ENCODE assay signal across 1 cellular context in genomic region chr16:67173808-67174705, GRCh38.
TF ChIP-seq lines count a peak whose summit lies in the region.

No MANE protein-coding gene starts in this region.

TF ChIP-seq in HepG2, 621 proteins besides CTCF, POLR2A, EP300 and RAD21 (continued from another document and continues in another):
- TF ChIP-seq, protein P1, sequence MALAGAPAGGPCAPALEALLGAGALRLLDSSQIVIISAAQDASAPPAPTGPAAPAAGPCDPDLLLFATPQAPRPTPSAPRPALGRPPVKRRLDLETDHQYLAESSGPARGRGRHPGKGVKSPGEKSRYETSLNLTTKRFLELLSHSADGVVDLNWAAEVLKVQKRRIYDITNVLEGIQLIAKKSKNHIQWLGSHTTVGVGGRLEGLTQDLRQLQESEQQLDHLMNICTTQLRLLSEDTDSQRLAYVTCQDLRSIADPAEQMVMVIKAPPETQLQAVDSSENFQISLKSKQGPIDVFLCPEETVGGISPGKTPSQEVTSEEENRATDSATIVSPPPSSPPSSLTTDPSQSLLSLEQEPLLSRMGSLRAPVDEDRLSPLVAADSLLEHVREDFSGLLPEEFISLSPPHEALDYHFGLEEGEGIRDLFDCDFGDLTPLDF (CRISPR knock-in tag; IDR thresholded peaks at IDR 0.05): no peak; the same call in 1 of the 2 replicates
- TF ChIP-seq CEBPG (CRISPR knock-in tag; IDR thresholded peaks at IDR 0.05) (peak; percentile 42), SETDB1 (CRISPR knock-in tag; IDR thresholded peaks at IDR 0.05; ENCODE audit: borderline replicate concordance) (no peak), CREB1 (IDR thresholded peaks at IDR 0.05) (peak; percentile 47; the same call in 1 of the 2 replicates), CREB1 (CRISPR knock-in tag; IDR thresholded peaks at IDR 0.05) (no peak), ZMYM2 (CRISPR knock-in tag; IDR thresholded peaks at IDR 0.05) (peak; percentile 52; the same call in 1 of the 2 replicates), ZNF44 (CRISPR knock-in tag; IDR thresholded peaks at IDR 0.05) (peak; percentile 94; the same call in 1 of the 2 replicates), ZNF629 (CRISPR knock-in tag; conservative IDR thresholded peaks at IDR 0.05) (0 out of 2 replicates have a peak, but pooled peaks have one; percentile 34), ZKSCAN5 (CRISPR knock-in tag; IDR thresholded peaks at IDR 0.05) (no peak), ZNF382 (CRISPR knock-in tag; IDR thresholded peaks at IDR 0.05; ENCODE audit: borderline replicate concordance) (no peak), NFIC (IDR thresholded peaks at IDR 0.05; ENCODE audit: low read length) (no peak), ZNF569 (CRISPR knock-in tag; IDR thresholded peaks at IDR 0.05; ENCODE audit: borderline replicate concordance) (no peak), CENPT (CRISPR knock-in tag; IDR thresholded peaks at IDR 0.05; ENCODE audit: low read depth) (peak; percentile 98), YY1 (IDR thresholded peaks at IDR 0.05; ENCODE audit: insufficient read depth, insufficient replicate concordance, low read depth, low read length) (peak; percentile 48), NFKBIZ (CRISPR knock-in tag; IDR thresholded peaks at IDR 0.05) (0 out of 2 replicates have a peak, but pooled peaks have one; percentile 52), ARNT2 (CRISPR knock-in tag; IDR thresholded peaks at IDR 0.05; ENCODE audit: low read depth) (peak; percentile 99), NR2F6 (IDR thresholded peaks at IDR 0.05) (no peak), NR2F6 (CRISPR knock-in tag; IDR thresholded peaks at IDR 0.05) (peak; percentile 75; the same call in 1 of the 2 replicates), ZNF558 (CRISPR knock-in tag; IDR thresholded peaks at IDR 0.05; ENCODE audit: borderline replicate concordance) (peak; percentile 42; the same call in 1 of the 2 replicates), ZNF562 (CRISPR knock-in tag; IDR thresholded peaks at IDR 0.05; ENCODE audit: borderline replicate concordance) (no peak), TARDBP (CRISPR knock-in tag; IDR thresholded peaks at IDR 0.05) (peak; percentile 91), MED13 (CRISPR knock-in tag; IDR thresholded peaks at IDR 0.05) (no peak), BORCS8-MEF2B (CRISPR knock-in tag; IDR thresholded peaks at IDR 0.05) (peak; percentile 96), MLLT10 (CRISPR knock-in tag; IDR thresholded peaks at IDR 0.05) (no peak), TBP (CRISPR knock-in tag; IDR thresholded peaks at IDR 0.05) (no peak), REL (CRISPR knock-in tag; conservative IDR thresholded peaks at IDR 0.05) (peak; percentile 94), ZNF121 (CRISPR knock-in tag; IDR thresholded peaks at IDR 0.05) (peak; percentile 99), TOE1 (CRISPR knock-in tag; IDR thresholded peaks at IDR 0.05) (0 out of 2 replicates have a peak, but pooled peaks have one; percentile 51), ZNF180 (CRISPR knock-in tag; IDR thresholded peaks at IDR 0.05; ENCODE audit: borderline replicate concordance, low read depth) (no peak), STAT5B (CRISPR knock-in tag; IDR thresholded peaks at IDR 0.05) (peak; percentile 18; the same call in 1 of the 2 replicates), SOX13 (IDR thresholded peaks at IDR 0.05) (no peak), SOX13 (CRISPR knock-in tag; conservative IDR thresholded peaks at IDR 0.05 in 1 of 2, IDR thresholded peaks at IDR 0.05 in 1 of 2) (peak in 1 of 2 experiments; percentile 75; a peak in 1 of 4 replicates), ZEB1 (IDR thresholded peaks at IDR 0.05; ENCODE audit: insufficient replicate concordance, low read depth) (no peak), SUZ12 (IDR thresholded peaks at IDR 0.05; ENCODE audit: low read depth, low read length) (no peak), HDAC1 (CRISPR knock-in tag; IDR thresholded peaks at IDR 0.05) (peak; percentile 96), ZSCAN9 (CRISPR knock-in tag; IDR thresholded peaks at IDR 0.05; ENCODE audit: borderline replicate concordance) (peak; percentile 82; the same call in 1 of the 2 replicates), NPAS2 (CRISPR knock-in tag; IDR thresholded peaks at IDR 0.05; ENCODE audit: borderline replicate concordance) (no peak), DR1 (CRISPR knock-in tag; IDR thresholded peaks at IDR 0.05) (no peak), HNRNPK (IDR thresholded peaks at IDR 0.05; ENCODE audit: low read depth, low read length, poor library complexity, severe bottlenecking) (peak; percentile 89), MXD1 (CRISPR knock-in tag; IDR thresholded peaks at IDR 0.05) (peak; percentile 93), ZSCAN31 (CRISPR knock-in tag; IDR thresholded peaks at IDR 0.05; ENCODE audit: low read depth) (peak; percentile 96), ZNF713 (CRISPR knock-in tag; IDR thresholded peaks at IDR 0.05) (0 out of 2 replicates have a peak, but pooled peaks have one; percentile 87), ZGPAT (CRISPR knock-in tag; IDR thresholded peaks at IDR 0.05) (peak; percentile 92), CBX2 (IDR thresholded peaks at IDR 0.05; ENCODE audit: low read depth, low read length) (no peak), CBX2 (CRISPR knock-in tag; IDR thresholded peaks at IDR 0.05; ENCODE audit: low read depth) (peak; percentile 97), ZNF124 (CRISPR knock-in tag; IDR thresholded peaks at IDR 0.05) (peak; percentile 81), MYC (CRISPR knock-in tag; IDR thresholded peaks at IDR 0.05; ENCODE audit: borderline replicate concordance) (peak; percentile 94; the same call in 1 of the 2 replicates), SRF (IDR thresholded peaks at IDR 0.05; ENCODE audit: low read depth, low read length) (no peak), SATB2 (CRISPR knock-in tag; IDR thresholded peaks at IDR 0.05) (no peak; the same call in 1 of the 2 replicates), KAT7 (CRISPR knock-in tag; IDR thresholded peaks at IDR 0.05; ENCODE audit: borderline replicate concordance) (peak; percentile 53; the same call in 1 of the 2 replicates), MTA1 (CRISPR knock-in tag; IDR thresholded peaks at IDR 0.05; ENCODE audit: borderline replicate concordance) (peak; percentile 97; the same call in 1 of the 2 replicates), POLR2G (IDR thresholded peaks at IDR 0.05; ENCODE audit: low read depth, low read length) (peak; percentile 83), ZNF737 (CRISPR knock-in tag; IDR thresholded peaks at IDR 0.05; ENCODE audit: borderline replicate concordance) (peak; percentile 88; the same call in 1 of the 2 replicates), FLYWCH1 (CRISPR knock-in tag; IDR thresholded peaks at IDR 0.05) (no peak), HOXA5 (CRISPR knock-in tag; IDR thresholded peaks at IDR 0.05) (no peak), ZNF20 (CRISPR knock-in tag; IDR thresholded peaks at IDR 0.05) (no peak)
- TF ChIP-seq, protein P2, sequence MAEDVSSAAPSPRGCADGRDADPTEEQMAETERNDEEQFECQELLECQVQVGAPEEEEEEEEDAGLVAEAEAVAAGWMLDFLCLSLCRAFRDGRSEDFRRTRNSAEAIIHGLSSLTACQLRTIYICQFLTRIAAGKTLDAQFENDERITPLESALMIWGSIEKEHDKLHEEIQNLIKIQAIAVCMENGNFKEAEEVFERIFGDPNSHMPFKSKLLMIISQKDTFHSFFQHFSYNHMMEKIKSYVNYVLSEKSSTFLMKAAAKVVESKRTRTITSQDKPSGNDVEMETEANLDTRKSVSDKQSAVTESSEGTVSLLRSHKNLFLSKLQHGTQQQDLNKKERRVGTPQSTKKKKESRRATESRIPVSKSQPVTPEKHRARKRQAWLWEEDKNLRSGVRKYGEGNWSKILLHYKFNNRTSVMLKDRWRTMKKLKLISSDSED (CRISPR knock-in tag; IDR thresholded peaks at IDR 0.05): no peak
- TF ChIP-seq, protein P3, sequence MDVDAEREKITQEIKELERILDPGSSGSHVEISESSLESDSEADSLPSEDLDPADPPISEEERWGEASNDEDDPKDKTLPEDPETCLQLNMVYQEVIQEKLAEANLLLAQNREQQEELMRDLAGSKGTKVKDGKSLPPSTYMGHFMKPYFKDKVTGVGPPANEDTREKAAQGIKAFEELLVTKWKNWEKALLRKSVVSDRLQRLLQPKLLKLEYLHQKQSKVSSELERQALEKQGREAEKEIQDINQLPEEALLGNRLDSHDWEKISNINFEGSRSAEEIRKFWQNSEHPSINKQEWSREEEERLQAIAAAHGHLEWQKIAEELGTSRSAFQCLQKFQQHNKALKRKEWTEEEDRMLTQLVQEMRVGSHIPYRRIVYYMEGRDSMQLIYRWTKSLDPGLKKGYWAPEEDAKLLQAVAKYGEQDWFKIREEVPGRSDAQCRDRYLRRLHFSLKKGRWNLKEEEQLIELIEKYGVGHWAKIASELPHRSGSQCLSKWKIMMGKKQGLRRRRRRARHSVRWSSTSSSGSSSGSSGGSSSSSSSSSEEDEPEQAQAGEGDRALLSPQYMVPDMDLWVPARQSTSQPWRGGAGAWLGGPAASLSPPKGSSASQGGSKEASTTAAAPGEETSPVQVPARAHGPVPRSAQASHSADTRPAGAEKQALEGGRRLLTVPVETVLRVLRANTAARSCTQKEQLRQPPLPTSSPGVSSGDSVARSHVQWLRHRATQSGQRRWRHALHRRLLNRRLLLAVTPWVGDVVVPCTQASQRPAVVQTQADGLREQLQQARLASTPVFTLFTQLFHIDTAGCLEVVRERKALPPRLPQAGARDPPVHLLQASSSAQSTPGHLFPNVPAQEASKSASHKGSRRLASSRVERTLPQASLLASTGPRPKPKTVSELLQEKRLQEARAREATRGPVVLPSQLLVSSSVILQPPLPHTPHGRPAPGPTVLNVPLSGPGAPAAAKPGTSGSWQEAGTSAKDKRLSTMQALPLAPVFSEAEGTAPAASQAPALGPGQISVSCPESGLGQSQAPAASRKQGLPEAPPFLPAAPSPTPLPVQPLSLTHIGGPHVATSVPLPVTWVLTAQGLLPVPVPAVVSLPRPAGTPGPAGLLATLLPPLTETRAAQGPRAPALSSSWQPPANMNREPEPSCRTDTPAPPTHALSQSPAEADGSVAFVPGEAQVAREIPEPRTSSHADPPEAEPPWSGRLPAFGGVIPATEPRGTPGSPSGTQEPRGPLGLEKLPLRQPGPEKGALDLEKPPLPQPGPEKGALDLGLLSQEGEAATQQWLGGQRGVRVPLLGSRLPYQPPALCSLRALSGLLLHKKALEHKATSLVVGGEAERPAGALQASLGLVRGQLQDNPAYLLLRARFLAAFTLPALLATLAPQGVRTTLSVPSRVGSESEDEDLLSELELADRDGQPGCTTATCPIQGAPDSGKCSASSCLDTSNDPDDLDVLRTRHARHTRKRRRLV (CRISPR knock-in tag; IDR thresholded peaks at IDR 0.05): no peak
- TF ChIP-seq, protein P4, sequence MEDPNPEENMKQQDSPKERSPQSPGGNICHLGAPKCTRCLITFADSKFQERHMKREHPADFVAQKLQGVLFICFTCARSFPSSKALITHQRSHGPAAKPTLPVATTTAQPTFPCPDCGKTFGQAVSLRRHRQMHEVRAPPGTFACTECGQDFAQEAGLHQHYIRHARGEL (CRISPR knock-in tag; IDR thresholded peaks at IDR 0.05): 0 out of 2 replicates have a peak, but pooled peaks have one; percentile 8
- TF ChIP-seq, protein P5, sequence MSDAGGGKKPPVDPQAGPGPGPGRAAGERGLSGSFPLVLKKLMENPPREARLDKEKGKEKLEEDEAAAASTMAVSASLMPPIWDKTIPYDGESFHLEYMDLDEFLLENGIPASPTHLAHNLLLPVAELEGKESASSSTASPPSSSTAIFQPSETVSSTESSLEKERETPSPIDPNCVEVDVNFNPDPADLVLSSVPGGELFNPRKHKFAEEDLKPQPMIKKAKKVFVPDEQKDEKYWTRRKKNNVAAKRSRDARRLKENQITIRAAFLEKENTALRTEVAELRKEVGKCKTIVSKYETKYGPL (CRISPR knock-in tag; IDR thresholded peaks at IDR 0.05): no peak
- TF ChIP-seq, protein P6, sequence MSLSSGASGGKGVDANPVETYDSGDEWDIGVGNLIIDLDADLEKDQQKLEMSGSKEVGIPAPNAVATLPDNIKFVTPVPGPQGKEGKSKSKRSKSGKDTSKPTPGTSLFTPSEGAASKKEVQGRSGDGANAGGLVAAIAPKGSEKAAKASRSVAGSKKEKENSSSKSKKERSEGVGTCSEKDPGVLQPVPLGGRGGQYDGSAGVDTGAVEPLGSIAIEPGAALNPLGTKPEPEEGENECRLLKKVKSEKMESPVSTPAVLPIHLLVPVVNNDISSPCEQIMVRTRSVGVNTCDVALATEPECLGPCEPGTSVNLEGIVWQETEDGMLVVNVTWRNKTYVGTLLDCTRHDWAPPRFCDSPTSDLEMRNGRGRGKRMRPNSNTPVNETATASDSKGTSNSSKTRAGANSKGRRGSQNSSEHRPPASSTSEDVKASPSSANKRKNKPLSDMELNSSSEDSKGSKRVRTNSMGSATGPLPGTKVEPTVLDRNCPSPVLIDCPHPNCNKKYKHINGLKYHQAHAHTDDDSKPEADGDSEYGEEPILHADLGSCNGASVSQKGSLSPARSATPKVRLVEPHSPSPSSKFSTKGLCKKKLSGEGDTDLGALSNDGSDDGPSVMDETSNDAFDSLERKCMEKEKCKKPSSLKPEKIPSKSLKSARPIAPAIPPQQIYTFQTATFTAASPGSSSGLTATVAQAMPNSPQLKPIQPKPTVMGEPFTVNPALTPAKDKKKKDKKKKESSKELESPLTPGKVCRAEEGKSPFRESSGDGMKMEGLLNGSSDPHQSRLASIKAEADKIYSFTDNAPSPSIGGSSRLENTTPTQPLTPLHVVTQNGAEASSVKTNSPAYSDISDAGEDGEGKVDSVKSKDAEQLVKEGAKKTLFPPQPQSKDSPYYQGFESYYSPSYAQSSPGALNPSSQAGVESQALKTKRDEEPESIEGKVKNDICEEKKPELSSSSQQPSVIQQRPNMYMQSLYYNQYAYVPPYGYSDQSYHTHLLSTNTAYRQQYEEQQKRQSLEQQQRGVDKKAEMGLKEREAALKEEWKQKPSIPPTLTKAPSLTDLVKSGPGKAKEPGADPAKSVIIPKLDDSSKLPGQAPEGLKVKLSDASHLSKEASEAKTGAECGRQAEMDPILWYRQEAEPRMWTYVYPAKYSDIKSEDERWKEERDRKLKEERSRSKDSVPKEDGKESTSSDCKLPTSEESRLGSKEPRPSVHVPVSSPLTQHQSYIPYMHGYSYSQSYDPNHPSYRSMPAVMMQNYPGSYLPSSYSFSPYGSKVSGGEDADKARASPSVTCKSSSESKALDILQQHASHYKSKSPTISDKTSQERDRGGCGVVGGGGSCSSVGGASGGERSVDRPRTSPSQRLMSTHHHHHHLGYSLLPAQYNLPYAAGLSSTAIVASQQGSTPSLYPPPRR (CRISPR knock-in tag; IDR thresholded peaks at IDR 0.05; ENCODE audit: borderline replicate concordance): peak; percentile 81
